12 cellular contexts compared by ENCODE assay signal in the genomic region with DNA sequence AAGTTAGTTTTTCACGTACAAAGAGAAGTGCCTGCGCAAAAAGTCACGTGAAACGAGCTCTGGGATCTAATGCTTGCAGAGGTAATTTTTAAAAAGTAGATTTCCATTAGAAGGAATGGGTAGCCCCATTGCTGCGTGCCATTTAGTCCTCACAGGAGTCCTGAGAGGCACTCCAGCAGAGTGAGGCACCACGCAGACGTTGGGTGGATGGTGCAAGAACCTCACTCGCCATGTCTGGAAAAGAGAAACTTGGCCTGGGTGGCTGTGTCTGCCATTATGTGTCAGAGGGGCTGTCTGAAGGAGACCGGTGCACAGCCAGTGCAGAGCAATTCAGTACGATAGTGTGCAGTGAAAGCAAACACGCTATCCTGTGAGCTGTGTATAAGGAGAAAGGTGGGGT. TPM values are rescaled to one million over a fixed set of nuclear protein-coding genes. Genes with fewer than 3 reads are reported as not detected.
A peak's percentile ranks its signal among the peaks of the same experiment; 100 is the strongest.
DNase-seq lines count a peak whose midpoint lies in the region; ATAC-seq and TF ChIP-seq lines count a peak whose summit lies in the region.
"Had no signal": no experiment of that assay in that cellular context is flagged by ENCODE, and none has a peak within 500 bp of the region (broad histone marks: within the 10 kb centered on the region; RNA-seq: fewer than 3 reads in every experiment).

No MANE protein-coding gene starts in this region.

- CTCF ChIA-PET in A673 (lab: Charles Lee): no interaction called here

- H4K20me1 ChIP-seq in GM23338 (replicated peaks; ENCODE audit: insufficient read depth): peaks cover 15% of the 10 kb centered on the region

- POLR2A ChIA-PET in A673 (lab: Charles Lee; ENCODE audit: low non-redundant PET): no interaction called here

- H3K9me3 ChIP-seq in A673 (ENCODE audit: low read depth, low read length, poor library complexity, severe bottlenecking): no peaks in the 10 kb centered on the region
- H3K9me3 ChIP-seq: esophagus squamous epithelium, uterus had no signal

- peak overlapping the region; percentile 85 for H3K4me3 Mint-ChIP-seq in GM23338
- peak overlapping the region; percentile 90 for H3K4me3 Mint-ChIP-seq in activated naive CD8-positive, alpha-beta T cell
- H3K4me3 Mint-ChIP-seq in mesothelial cell of epicardium: peak overlapping the region; percentile 89

- no peaks in the 10 kb centered on the region; the same call in 2 of the 3 replicates for H3K36me3 Mint-ChIP-seq in GM23338 (ENCODE audit: low read depth)
- H3K36me3 Mint-ChIP-seq in activated naive CD8-positive, alpha-beta T cell: no peaks in the 10 kb centered on the region
- H3K36me3 Mint-ChIP-seq in mesothelial cell of epicardium: no peaks in the 10 kb centered on the region

- TF ChIP-seq CTCF in A673 (conservative IDR thresholded peaks at IDR 0.05; ENCODE audit: low read depth, low read length) (no peak), GM23338 (conservative IDR thresholded peaks at IDR 0.05; ENCODE audit: low read depth in 2 of 2) (no peak), mesothelial cell of epicardium (IDR thresholded peaks at IDR 0.05; ENCODE audit: unreplicated experiment) (no peak)

- no TSS peak for BruUV-seq in A673 (replicated peaks; lab: Mats Ljungman, UMichigan)

- H3K27me3 Mint-ChIP-seq in GM23338 (ENCODE audit: insufficient read depth, low read depth, poor library complexity): peaks cover 9% of the 10 kb centered on the region
- H3K27me3 Mint-ChIP-seq in activated naive CD8-positive, alpha-beta T cell: no peaks in the 10 kb centered on the region
- H3K27me3 Mint-ChIP-seq in mesothelial cell of epicardium (ENCODE audit: low read depth): no peaks in the 10 kb centered on the region

- H3K27me3 ChIP-seq in A673 (replicated peaks; ENCODE audit: insufficient read depth, low read depth, low read length, poor library complexity) (no peaks in the 10 kb centered on the region), GM23338 (ENCODE audit: insufficient read depth) (no peaks in the 10 kb centered on the region)
- H3K27me3 ChIP-seq: esophagus squamous epithelium, uterus had no signal

- H3K36me3 ChIP-seq in A673 (ENCODE audit: insufficient read depth, low read length, poor library complexity, severe bottlenecking) (no peaks in the 10 kb centered on the region), GM23338 (ENCODE audit: insufficient read depth) (no peaks in the 10 kb centered on the region)
- H3K36me3 ChIP-seq: esophagus squamous epithelium, uterus had no signal

- peaks cover 35% of the 10 kb centered on the region for H3K4me1 Mint-ChIP-seq in GM23338
- peaks cover 32% of the 10 kb centered on the region for H3K4me1 Mint-ChIP-seq in activated naive CD8-positive, alpha-beta T cell (ENCODE audit: low read depth)
- peaks cover 33% of the 10 kb centered on the region for H3K4me1 Mint-ChIP-seq in mesothelial cell of epicardium

- H3K27ac ChIP-seq in A673 (ENCODE audit: low read depth, low read length, poor library complexity, severe bottlenecking): no peak overlapping the region
- H3K27ac ChIP-seq in GM23338 (ENCODE audit: low read depth): no peak overlapping the region

- H3K4me2 ChIP-seq in GM23338: peak overlapping the region; percentile 95

- in situ Hi-C loops in G401 (cut with HindIII; ENCODE audit: low sequenced_read_pairs): no loop called here

- no peaks in the 10 kb centered on the region for H3F3A ChIP-seq in GM23338 (replicated peaks; ENCODE audit: low read depth)

- H2AFZ ChIP-seq in GM23338: no peak overlapping the region

- DNase-seq in A673 (ENCODE audit: low spot score): no peak
- DNase-seq in GM23338 (ENCODE audit: low spot score): no peak
- DNase-seq in mesothelial cell of epicardium (ENCODE audit: low spot score in 2 of 2, unreplicated experiment in 2 of 2): no peak
- DNase-seq in G401 (ENCODE audit: low spot score): no peak
- DNase-seq in NCI-H2107 treated with DMSO at 0.1 percent for 48 hours (lab: John Stamatoyannopoulos, UW; ENCODE audit: unreplicated experiment): no peak
- DNase-seq in NCI-H187 treated with DMSO at 0.1 percent for 48 hours (lab: John Stamatoyannopoulos, UW): no peak
- no peak for DNase-seq in NCI-H2029 (lab: John Stamatoyannopoulos, UW)
- DNase-seq: esophagus squamous epithelium, kidney, NCI-H2171, uterus had no signal

- no peak overlapping the region for H3K27ac Mint-ChIP-seq in GM23338
- peak overlapping the region; percentile 58 for H3K27ac Mint-ChIP-seq in activated naive CD8-positive, alpha-beta T cell
- no peak overlapping the region for H3K27ac Mint-ChIP-seq in mesothelial cell of epicardium

- ATAC-seq in GM23338: no peak

- H3K4me1 ChIP-seq in A673 (ENCODE audit: insufficient read depth, low read length, poor library complexity, severe bottlenecking) (peaks cover 23% of the 10 kb centered on the region), GM23338 (ENCODE audit: insufficient read depth) (peaks cover 20% of the 10 kb centered on the region)
- H3K4me1 ChIP-seq: uterus had no signal

- no peaks in the 10 kb centered on the region for H3K9me2 ChIP-seq in GM23338 (ENCODE audit: insufficient read depth)

- intact Hi-C loops in A673 (cut with micrococcal nuclease; ENCODE audit: unreplicated experiment): loop anchor here (10.0 kb wide), 1 partner anchor 148 kb away; no protein-coding TSS in a partner anchor

- no peaks in the 10 kb centered on the region for H3K9me3 Mint-ChIP-seq in GM23338
- H3K9me3 Mint-ChIP-seq in activated naive CD8-positive, alpha-beta T cell (ENCODE audit: low read depth): no peaks in the 10 kb centered on the region
- peaks cover 17% of the 10 kb centered on the region for H3K9me3 Mint-ChIP-seq in mesothelial cell of epicardium

- H3K4me3 ChIP-seq in A673 (ENCODE audit: low read depth, low read length, poor library complexity, severe bottlenecking): peak overlapping the region; percentile 60
- H3K4me3 ChIP-seq in GM23338: peak overlapping the region; percentile 95; the same call in 1 of the 2 replicates

- H3K79me2 ChIP-seq in GM23338 (replicated peaks; ENCODE audit: insufficient read depth): peaks cover 24% of the 10 kb centered on the region

TF ChIP-seq in GM23338, 12 proteins besides CTCF, POLR2A, EP300 and RAD21 (continues in another document):
- TF ChIP-seq EZH2phosphoT487 (IDR thresholded peaks at IDR 0.05; ENCODE audit: unreplicated experiment) (no peak), ZNF331 (CRISPR knock-in tag; IDR thresholded peaks at IDR 0.05; ENCODE audit: low read depth) (no peak), CREB1 (CRISPR knock-in tag; IDR thresholded peaks at IDR 0.05; ENCODE audit: low read depth) (no peak), POLR2AphosphoS5 (IDR thresholded peaks at IDR 0.05; ENCODE audit: low read depth) (no peak), ZNF114 (CRISPR knock-in tag; IDR thresholded peaks at IDR 0.05) (no peak), STAT1 (IDR thresholded peaks at IDR 0.05; ENCODE audit: unreplicated experiment) (no peak), JUNB (IDR thresholded peaks at IDR 0.05; ENCODE audit: unreplicated experiment) (no peak)
- TF ChIP-seq, protein P1, sequence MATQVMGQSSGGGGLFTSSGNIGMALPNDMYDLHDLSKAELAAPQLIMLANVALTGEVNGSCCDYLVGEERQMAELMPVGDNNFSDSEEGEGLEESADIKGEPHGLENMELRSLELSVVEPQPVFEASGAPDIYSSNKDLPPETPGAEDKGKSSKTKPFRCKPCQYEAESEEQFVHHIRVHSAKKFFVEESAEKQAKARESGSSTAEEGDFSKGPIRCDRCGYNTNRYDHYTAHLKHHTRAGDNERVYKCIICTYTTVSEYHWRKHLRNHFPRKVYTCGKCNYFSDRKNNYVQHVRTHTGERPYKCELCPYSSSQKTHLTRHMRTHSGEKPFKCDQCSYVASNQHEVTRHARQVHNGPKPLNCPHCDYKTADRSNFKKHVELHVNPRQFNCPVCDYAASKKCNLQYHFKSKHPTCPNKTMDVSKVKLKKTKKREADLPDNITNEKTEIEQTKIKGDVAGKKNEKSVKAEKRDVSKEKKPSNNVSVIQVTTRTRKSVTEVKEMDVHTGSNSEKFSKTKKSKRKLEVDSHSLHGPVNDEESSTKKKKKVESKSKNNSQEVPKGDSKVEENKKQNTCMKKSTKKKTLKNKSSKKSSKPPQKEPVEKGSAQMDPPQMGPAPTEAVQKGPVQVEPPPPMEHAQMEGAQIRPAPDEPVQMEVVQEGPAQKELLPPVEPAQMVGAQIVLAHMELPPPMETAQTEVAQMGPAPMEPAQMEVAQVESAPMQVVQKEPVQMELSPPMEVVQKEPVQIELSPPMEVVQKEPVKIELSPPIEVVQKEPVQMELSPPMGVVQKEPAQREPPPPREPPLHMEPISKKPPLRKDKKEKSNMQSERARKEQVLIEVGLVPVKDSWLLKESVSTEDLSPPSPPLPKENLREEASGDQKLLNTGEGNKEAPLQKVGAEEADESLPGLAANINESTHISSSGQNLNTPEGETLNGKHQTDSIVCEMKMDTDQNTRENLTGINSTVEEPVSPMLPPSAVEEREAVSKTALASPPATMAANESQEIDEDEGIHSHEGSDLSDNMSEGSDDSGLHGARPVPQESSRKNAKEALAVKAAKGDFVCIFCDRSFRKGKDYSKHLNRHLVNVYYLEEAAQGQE (IDR thresholded peaks at IDR 0.05; ENCODE audit: unreplicated experiment): no peak
- TF ChIP-seq, protein P2, sequence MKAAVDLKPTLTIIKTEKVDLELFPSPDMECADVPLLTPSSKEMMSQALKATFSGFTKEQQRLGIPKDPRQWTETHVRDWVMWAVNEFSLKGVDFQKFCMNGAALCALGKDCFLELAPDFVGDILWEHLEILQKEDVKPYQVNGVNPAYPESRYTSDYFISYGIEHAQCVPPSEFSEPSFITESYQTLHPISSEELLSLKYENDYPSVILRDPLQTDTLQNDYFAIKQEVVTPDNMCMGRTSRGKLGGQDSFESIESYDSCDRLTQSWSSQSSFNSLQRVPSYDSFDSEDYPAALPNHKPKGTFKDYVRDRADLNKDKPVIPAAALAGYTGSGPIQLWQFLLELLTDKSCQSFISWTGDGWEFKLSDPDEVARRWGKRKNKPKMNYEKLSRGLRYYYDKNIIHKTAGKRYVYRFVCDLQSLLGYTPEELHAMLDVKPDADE (IDR thresholded peaks at IDR 0.05): no peak

RNA-seq across cellular contexts. Expression of gene HDAC4, which starts 1.8 kb away (rescaled TPM):
- 36.0 and 40.0 TPM in 2 replicates for total RNA-seq in A673 (2021)
- 41.8 and 46.2 TPM in 2 replicates for total RNA-seq in GM23338 (2014; rRNA removed; shearing (Covaris generic))
- 6.6 and 8.1 TPM in 2 replicates for polyA plus RNA-seq in GM23338 (2016; fragmentation: Nextera tagmentation; extraction: Ambion mirVana)
- 45.8 to 59.2 TPM (median 48.9 TPM) in 3 replicates for total RNA-seq in mesothelial cell of epicardium
- total RNA-seq in G401 (2014; rRNA removed; shearing (Covaris generic)): 4.5 and 7.7 TPM in 2 replicates
